16 cellular contexts compared by ENCODE assay signal in the genomic region with DNA sequence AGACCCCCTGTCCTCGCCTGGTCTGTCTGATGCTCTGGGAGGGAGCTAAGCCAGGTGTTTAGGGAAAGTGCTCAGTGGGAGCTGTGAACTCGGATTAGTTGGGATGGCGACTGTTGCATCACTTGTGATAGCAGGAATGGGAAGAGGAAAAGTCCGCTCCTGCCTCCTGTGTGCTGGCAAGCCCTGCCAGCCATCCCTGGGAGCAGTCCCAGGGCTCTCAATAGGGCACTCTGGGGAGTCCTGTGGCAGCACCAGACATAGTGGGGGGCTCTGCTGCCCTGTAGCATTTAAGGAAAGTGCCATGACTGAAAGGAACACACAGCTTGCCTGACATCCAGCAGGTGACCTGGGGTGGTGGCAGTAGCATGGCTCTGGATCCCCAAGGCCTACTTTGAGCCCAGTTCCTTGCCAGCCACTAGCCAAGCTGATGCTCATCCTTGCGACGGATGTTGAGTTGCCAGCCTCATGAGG.
A peak's percentile ranks its signal among the peaks of the same experiment; 100 is the strongest.
DNase-seq lines count a peak whose midpoint lies in the region; ATAC-seq and TF ChIP-seq lines count a peak whose summit lies in the region.
"Had no signal": no experiment of that assay in that cellular context is flagged by ENCODE, and none has a peak within 500 bp of the region (broad histone marks: within the 10 kb centered on the region; RNA-seq: fewer than 3 reads in every experiment).

No MANE protein-coding gene starts in this region.

- no peaks in the 10 kb centered on the region for H3K79me2 ChIP-seq in neural progenitor cell (ENCODE audit: low read depth)

- no peaks in the 10 kb centered on the region for H3K27me3 ChIP-seq in RWPE2 (ENCODE audit: insufficient read depth, poor library complexity, severe bottlenecking)
- no peaks in the 10 kb centered on the region for H3K27me3 ChIP-seq in neural progenitor cell
- no peaks in the 10 kb centered on the region for H3K27me3 ChIP-seq in suprapubic skin

- H3K9me3 Mint-ChIP-seq in neural progenitor cell, result no peaks in the 10 kb centered on the region
- H3K9me3 Mint-ChIP-seq: CD4-positive, CD25-positive, alpha-beta regulatory T cell had no signal

- H3K9me3 ChIP-seq in RWPE2 (ENCODE audit: severe bottlenecking) (no peaks in the 10 kb centered on the region), neural progenitor cell (ENCODE audit: low read depth) (no peaks in the 10 kb centered on the region), suprapubic skin (no peaks in the 10 kb centered on the region)
- H3K9me3 ChIP-seq: Caco-2 had no signal

- H3K36me3 Mint-ChIP-seq in neural progenitor cell, result peaks cover 10% of the 10 kb centered on the region
- H3K36me3 Mint-ChIP-seq: CD4-positive, CD25-positive, alpha-beta regulatory T cell had no signal

- WGBS in suprapubic skin, result 92% methylated on average over 6 of the region's 6 CpGs

- H3K27ac Mint-ChIP-seq in neural progenitor cell, result peak overlapping the region; percentile 92
- H3K27ac Mint-ChIP-seq: CD4-positive, CD25-positive, alpha-beta regulatory T cell had no signal

- no peak for TF ChIP-seq CTCF in RWPE2 (IDR thresholded peaks at IDR 0.05; ENCODE audit: poor library complexity, severe bottlenecking)
- no peak for TF ChIP-seq CTCF in neural progenitor cell (IDR thresholded peaks at IDR 0.05)
- no peak for TF ChIP-seq CTCF in suprapubic skin (IDR thresholded peaks at IDR 0.05)

- H2AFZ ChIP-seq in neural progenitor cell (replicated peaks), result no peak overlapping the region

- no peak overlapping the region for H3K4me2 ChIP-seq in neural progenitor cell

- peaks cover 5% of the 10 kb centered on the region for H3K4me1 Mint-ChIP-seq in neural progenitor cell
- H3K4me1 Mint-ChIP-seq: CD4-positive, CD25-positive, alpha-beta regulatory T cell had no signal

- H3K4me3 ChIP-seq in RWPE2 (ENCODE audit: severe bottlenecking) (no peak overlapping the region), neural progenitor cell (no peak overlapping the region), suprapubic skin (no peak overlapping the region)

- no peak for TF ChIP-seq EP300 in suprapubic skin (IDR thresholded peaks at IDR 0.05)

- H3K9ac ChIP-seq in neural progenitor cell, result no peak overlapping the region

- no peaks in the 10 kb centered on the region for H3F3A ChIP-seq in neural progenitor cell (ENCODE audit: low read depth)

- DNase-seq in activated effector memory CD4-positive, alpha-beta T cell treated with anti-CD3 and anti-CD28 coated beads, Interleukin-2, amount 50 U/mL, for 16 hours, result peak; percentile 39
- DNase-seq in activated effector memory CD4-positive, alpha-beta T cell treated with Interleukin-2 at 50 U/mL for 16 hours, result no peak
- DNase-seq in RWPE2 (ENCODE audit: low spot score) (peak; percentile 19), neural progenitor cell (ENCODE audit: low spot score) (no peak), suprapubic skin (ENCODE audit: low spot score in 2 of 2) (peak; percentile 24 to 44), DMS 273 (lab: John Stamatoyannopoulos, UW; ENCODE audit: unreplicated experiment) (no peak), SHP77 treated with DMSO at 0.1 percent for 48 hours (lab: John Stamatoyannopoulos, UW) (no peak), OCI-M2 (lab: John Stamatoyannopoulos, UW; ENCODE audit: unreplicated experiment) (no peak)
- DNase-seq: CD4-positive, CD25-positive, alpha-beta regulatory T cell; DMS53; KBM-7; MV-4-11; NCI-H1417; NCI-H748 treated with DMSO at 0.1 percent for 48 hours; PC-3 had no signal

- H3K36me3 ChIP-seq in RWPE2 (ENCODE audit: low read depth) (no peaks in the 10 kb centered on the region), neural progenitor cell (no peaks in the 10 kb centered on the region), suprapubic skin (no peaks in the 10 kb centered on the region)

- H3K27me3 Mint-ChIP-seq in neural progenitor cell (ENCODE audit: insufficient read depth, low read depth), result peaks cover 2% of the 10 kb centered on the region
- H3K27me3 Mint-ChIP-seq: CD4-positive, CD25-positive, alpha-beta regulatory T cell had no signal

- H3K4me1 ChIP-seq in RWPE2 (ENCODE audit: insufficient read depth, poor library complexity, severe bottlenecking) (no peaks in the 10 kb centered on the region), neural progenitor cell (no peaks in the 10 kb centered on the region), suprapubic skin (peaks cover 34% of the 10 kb centered on the region)
- H3K4me1 ChIP-seq: Caco-2 had no signal

- no peak overlapping the region for H3K4me3 Mint-ChIP-seq in neural progenitor cell
- H3K4me3 Mint-ChIP-seq: CD4-positive, CD25-positive, alpha-beta regulatory T cell had no signal

- H3K27ac ChIP-seq in RWPE2 (ENCODE audit: poor library complexity, severe bottlenecking), result no peak overlapping the region
- no peak overlapping the region for H3K27ac ChIP-seq in neural progenitor cell
- H3K27ac ChIP-seq in suprapubic skin, result no peak overlapping the region

- no peak for ATAC-seq in RWPE2 (ENCODE audit: low read depth)
- ATAC-seq: PC-3 had no signal

- TF ChIP-seq POLR2A in suprapubic skin (IDR thresholded peaks at IDR 0.05), result no peak

- H4K20me1 ChIP-seq in neural progenitor cell (ENCODE audit: low read depth), result peaks cover 51% of the 10 kb centered on the region

Comparison
In these comparisons a context has a peak if more than half of its experiments do, and no peak if none do; other contexts are left out.
1. DNase-seq: peak in activated effector memory CD4-positive, alpha-beta T cell treated with anti-CD3 and anti-CD28 coated beads, Interleukin-2, amount 50 U/mL, for 16 hours (single experiment), RWPE2 (single experiment) and suprapubic skin (2 of 2); none in activated effector memory CD4-positive, alpha-beta T cell treated with Interleukin-2 at 50 U/mL for 16 hours (single experiment), neural progenitor cell (single experiment), DMS 273 (single experiment), SHP77 treated with DMSO at 0.1 percent for 48 hours (single experiment) and OCI-M2 (single experiment).